In the genomic region with DNA sequence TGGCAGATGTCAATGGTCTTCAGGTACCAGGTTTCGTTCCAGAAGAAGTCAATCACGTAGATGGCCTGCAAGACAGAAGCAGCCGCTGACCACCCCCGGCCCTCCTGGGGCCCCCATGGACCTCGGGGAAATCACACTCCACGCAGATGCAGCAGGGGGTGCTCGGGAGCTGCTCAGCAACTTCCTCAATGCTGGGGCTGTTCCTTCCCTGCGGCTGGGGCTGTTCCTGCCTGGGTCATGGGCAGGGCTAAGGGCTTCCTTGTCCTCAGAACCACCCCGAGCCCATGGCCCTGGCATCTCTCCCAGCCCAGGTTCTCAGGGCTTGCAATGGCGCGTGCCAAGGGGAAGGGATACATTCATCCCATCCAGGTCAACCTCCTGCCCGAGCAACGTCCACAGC, we compare ENCODE assay signal across 28 cellular contexts.
"Had no signal": no experiment of that assay in that cellular context is flagged by ENCODE, and none has a peak within 500 bp of the region (broad histone marks: within the 10 kb centered on the region; RNA-seq: fewer than 3 reads in every experiment).

No MANE protein-coding gene starts in this region.

- H3K36me3 ChIP-seq: ovary had no signal

- ATAC-seq: activated CD4-positive, alpha-beta T cell treated with anti-CD3 and anti-CD28 coated beads for 36 hours; activated CD8-positive, alpha-beta memory T cell treated with anti-CD3 and anti-CD28 coated beads, Interleukin-2, amount 10 ng/mL, durations not matched to agents 7 days and 5 days; activated CD8-positive, alpha-beta T cell treated with anti-CD3 and anti-CD28 coated beads, Interleukin-2, amount 10 ng/mL, durations not matched to agents 7 days and 5 days; activated naive CD8-positive, alpha-beta T cell treated with anti-CD3 and anti-CD28 coated beads, Interleukin-2, amount 50 U/mL, for 24 hours; gastrocnemius medialis; mucosa of descending colon; psoas muscle; stimulated activated naive B cell treated with anti-CD40 and anti-IgM and Interleukin-4, amounts not matched to agents 10 μg/mL and 1 μg/mL and 100 μg/mL, for 72 hours had no signal

- H3K27ac ChIP-seq: coronary artery, gastrocnemius medialis, hepatocyte, left ventricle myocardium inferior, neutrophil, ovary, psoas muscle, stomach, suprapubic skin, tibial artery had no signal

- H3K4me2 ChIP-seq: hepatocyte had no signal

- H3K4me1 ChIP-seq: gastrocnemius medialis, psoas muscle, tibial artery had no signal

- FAIRE-seq: bronchial epithelial cell had no signal

- DNase-seq: activated B cell treated with CpG ODN at 0.5 μM for 24 hours; activated CD4-positive, alpha-beta T cell treated with anti-CD3 and anti-CD28 coated beads for 36 hours; activated CD8-positive, alpha-beta memory T cell treated with anti-CD3 and anti-CD28 coated beads, Interleukin-2, amount 10 ng/mL, durations not matched to agents 7 days and 5 days; activated CD8-positive, alpha-beta T cell treated with anti-CD3 and anti-CD28 coated beads, Interleukin-2, amount 10 ng/mL, durations not matched to agents 7 days and 5 days; activated naive CD8-positive, alpha-beta T cell treated with anti-CD3 and anti-CD28 coated beads, Interleukin-2, amount 50 U/mL, for 24 hours; activated T-cell treated with anti-CD3 and anti-CD28 coated beads, Interleukin-2, amount 50 U/mL, for 48 hours; amygdala; effector memory CD4-positive, alpha-beta T cell; erythroblast; gastrocnemius medialis; glutamatergic neuron; islet precursor cell; left ventricle myocardium inferior; mucosa of descending colon; psoas muscle; stimulated activated CD4-positive, alpha-beta T cell treated with anti-CD3 and anti-CD28 coated beads, Interleukin-15, amount 100 ng/mL, for 24 hours; stimulated activated CD4-positive, alpha-beta T cell treated with anti-CD3 and anti-CD28 coated beads, Interleukin-2, amount 100 ng/mL, for 24 hours; stimulated activated naive B cell treated with anti-CD40 and anti-IgM and Interleukin-4, amounts not matched to agents 10 μg/mL and 1 μg/mL and 100 μg/mL, for 72 hours; stomach; T-helper 9 cell had no signal

- H3K9me3 ChIP-seq: gastrocnemius medialis, left ventricle myocardium inferior, mucosa of descending colon, neutrophil, ovary, psoas muscle, stomach, suprapubic skin, tibial artery had no signal

- H3K79me2 ChIP-seq: hepatocyte had no signal

- H3K4me3 ChIP-seq: coronary artery, dorsolateral prefrontal cortex, gastrocnemius medialis, hepatocyte, left ventricle myocardium inferior, mucosa of descending colon, ovary, psoas muscle, stomach, suprapubic skin, tibial artery had no signal

- H2AFZ ChIP-seq: hepatocyte had no signal

- H3K27me3 ChIP-seq: dorsolateral prefrontal cortex, gastrocnemius medialis, hepatocyte, neutrophil, ovary, stomach, tibial artery had no signal
